In the genomic region with DNA sequence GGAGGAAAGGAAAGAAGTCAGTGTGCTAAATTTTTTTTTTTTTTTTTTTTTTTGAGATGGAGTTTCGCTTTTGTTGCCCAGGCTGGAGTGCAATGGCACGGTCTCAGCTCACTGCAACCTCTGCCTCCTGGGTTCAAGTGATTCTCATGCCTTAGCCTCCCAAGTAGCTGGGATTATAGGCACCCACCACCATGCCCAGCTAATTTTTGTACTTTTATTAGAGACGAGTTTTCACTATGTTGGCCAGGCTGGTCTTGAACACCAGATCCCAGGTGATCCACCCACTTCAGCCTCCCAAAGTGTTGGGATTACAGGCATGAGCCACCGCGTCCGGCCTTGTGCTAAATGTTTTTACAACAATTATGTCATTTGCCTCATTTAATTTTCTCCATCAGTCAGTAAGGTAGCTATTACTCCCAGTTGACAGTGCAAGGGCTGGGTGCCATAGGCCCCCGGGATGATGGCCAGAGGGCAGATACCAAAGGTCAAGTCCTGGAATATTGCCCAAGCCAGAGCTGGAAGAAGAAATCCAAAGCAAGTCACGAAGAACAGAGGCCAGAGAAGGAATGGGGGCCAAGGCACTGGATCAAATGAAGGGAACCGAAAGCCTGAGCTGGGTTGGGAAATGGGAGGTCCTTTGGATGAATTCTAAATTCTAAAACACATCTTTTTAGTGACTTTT, we compare ENCODE assay signal across 8 cellular contexts. TPM values are rescaled to one million over a fixed set of nuclear protein-coding genes. Genes with fewer than 3 reads are reported as not detected.
DNase-seq lines count a peak whose midpoint lies in the region; ATAC-seq and TF ChIP-seq lines count a peak whose summit lies in the region.
"Not testable (repeated sequence)": the region's sequence is repeated elsewhere in the genome, so short reads cannot be mapped to it uniquely, and the experiment has no call there.

No MANE protein-coding gene starts in this region.

- H3K27ac Mint-ChIP-seq in neural crest cell (ENCODE audit: unreplicated experiment) = peak overlapping the region; percentile 63

- not testable (repeated sequence) for H3K9me3 ChIP-seq in Peyer's patch; esophagus muscularis mucosa; left lung; skeletal muscle tissue (ENCODE audit: control insufficient read depth in 3 of 3, low read length in 3 of 3)

- H3K27me3 Mint-ChIP-seq in neural crest cell (ENCODE audit: low read depth) = not testable (repeated sequence)

- H3K36me3 ChIP-seq in Peyer's patch; esophagus muscularis mucosa; left lung; skeletal muscle tissue (ENCODE audit: control insufficient read depth in 3 of 3, insufficient read depth in 3 of 3, low read length in 3 of 3): not testable (repeated sequence)

- DNase-seq in AG10803 (ENCODE audit: low read depth) = peak; percentile 50
- DNase-seq in Peyer's patch = peak in 2 of 3 donors; percentile 61 to 69
- DNase-seq in esophagus muscularis mucosa (ENCODE audit: extremely low spot score) = peak; percentile 95
- DNase-seq in cardiac septum (ENCODE audit: low spot score) = peak; percentile 83
- not testable (repeated sequence) for DNase-seq in left lung; neural crest cell (ENCODE audit: low read depth, low spot score)
- peak; percentile 77 for DNase-seq in ureter (ENCODE audit: low spot score)

- not testable (repeated sequence) for H3K4me1 Mint-ChIP-seq in neural crest cell

- ATAC-seq in left lung = peak; percentile 10

- H3K4me3 ChIP-seq in AG10803 (ENCODE audit: low read length); Peyer's patch; esophagus muscularis mucosa; left lung; skeletal muscle tissue (ENCODE audit: low read length in 3 of 3): not testable (repeated sequence)

- intact Hi-C loops in esophagus muscularis mucosa (cut with DNase I); cardiac septum (cut with DNase I); left lung (cut with DNase I): not testable (repeated sequence)

- H3K27ac ChIP-seq in Peyer's patch = peak overlapping the region in 1 of 4 donors; percentile 30
- peak overlapping the region; percentile 33 to 68 (median 48) for H3K27ac ChIP-seq in esophagus muscularis mucosa (replicated peaks in 1 of 4)
- not testable (repeated sequence) for H3K27ac ChIP-seq in left lung
- peak overlapping the region; percentile 46 for H3K27ac ChIP-seq in skeletal muscle tissue (ENCODE audit: low read depth, low read length)

- not testable (repeated sequence) for H3K4me1 ChIP-seq in Peyer's patch; left lung; skeletal muscle tissue (ENCODE audit: control insufficient read depth in 3 of 3, insufficient read depth in 3 of 3, low read length in 3 of 3)
- H3K4me1 ChIP-seq in esophagus muscularis mucosa = peaks cover 7 to 37% (median 27%) of the 10 kb centered on the region in 4 donors

- not testable (repeated sequence) for H3K9me3 Mint-ChIP-seq in neural crest cell

- 46% methylated on average over 9 of the region's 9 CpGs for WGBS in esophagus muscularis mucosa

- H3K4me3 Mint-ChIP-seq in neural crest cell = not testable (repeated sequence)

- not testable (repeated sequence) for H3K9ac ChIP-seq in skeletal muscle tissue (ENCODE audit: low read depth in 1 of 3, low read length in 3 of 3)

- TF ChIP-seq POLR2A in Peyer's patch (IDR thresholded peaks at IDR 0.05); esophagus muscularis mucosa (IDR thresholded peaks at IDR 0.05; ENCODE audit: low read depth): not testable (repeated sequence)

- H3K36me3 Mint-ChIP-seq in neural crest cell (ENCODE audit: low read depth) = not testable (repeated sequence)

- not testable (repeated sequence) for H3K27me3 ChIP-seq in Peyer's patch; esophagus muscularis mucosa; left lung; skeletal muscle tissue (ENCODE audit: control insufficient read depth in 3 of 3, insufficient read depth in 3 of 3, low read length in 3 of 3)

- not testable (repeated sequence) for TF ChIP-seq EP300 in esophagus muscularis mucosa (IDR thresholded peaks at IDR 0.05)

- not testable (repeated sequence) for TF ChIP-seq CTCF in AG10803 (conservative IDR thresholded peaks at IDR 0.05; ENCODE audit: low read length); Peyer's patch (IDR thresholded peaks at IDR 0.05); esophagus muscularis mucosa (IDR thresholded peaks at IDR 0.05); left lung (IDR thresholded peaks at IDR 0.05); neural crest cell (conservative IDR thresholded peaks at IDR 0.05)

RNA-seq across cellular contexts. Expression of a gene that starts 26.9 kb away (rescaled TPM):
- total RNA-seq in Peyer's patch (10 to 100 TPM; 21.1 to 46.2 (median 26.8) TPM), esophagus muscularis mucosa (10 to 100 TPM; 54.5 to 90.1 (median 68.9) TPM), cardiac septum (55.0 TPM), left lung (10 to 100 TPM; 31.7 to 32.9 TPM), neural crest cell (37.8 and 38.3 TPM in 2 replicates), skeletal muscle tissue (69.9 TPM), ureter (57.6 TPM)

RNA-seq across cellular contexts. Expression of a gene that starts 27.6 kb away (rescaled TPM):
- total RNA-seq in Peyer's patch = 10 to 100 TPM in 1 of 4 donors, 1 to 10 TPM in 3; 4.2 to 10.7 (median 6.0) TPM
- 10 to 100 TPM in 2 of 4 donors, 1 to 10 TPM in 2; 5.0 to 12.3 (median 9.3) TPM for total RNA-seq in esophagus muscularis mucosa
- total RNA-seq in cardiac septum = 8.7 TPM
- total RNA-seq in left lung = 1 to 10 TPM; 6.9 to 9.2 TPM
- total RNA-seq in neural crest cell = 8.0 and 8.6 TPM in 2 replicates
- 14.6 TPM for total RNA-seq in skeletal muscle tissue
- total RNA-seq in ureter = 14.8 TPM
